In the genomic region with DNA sequence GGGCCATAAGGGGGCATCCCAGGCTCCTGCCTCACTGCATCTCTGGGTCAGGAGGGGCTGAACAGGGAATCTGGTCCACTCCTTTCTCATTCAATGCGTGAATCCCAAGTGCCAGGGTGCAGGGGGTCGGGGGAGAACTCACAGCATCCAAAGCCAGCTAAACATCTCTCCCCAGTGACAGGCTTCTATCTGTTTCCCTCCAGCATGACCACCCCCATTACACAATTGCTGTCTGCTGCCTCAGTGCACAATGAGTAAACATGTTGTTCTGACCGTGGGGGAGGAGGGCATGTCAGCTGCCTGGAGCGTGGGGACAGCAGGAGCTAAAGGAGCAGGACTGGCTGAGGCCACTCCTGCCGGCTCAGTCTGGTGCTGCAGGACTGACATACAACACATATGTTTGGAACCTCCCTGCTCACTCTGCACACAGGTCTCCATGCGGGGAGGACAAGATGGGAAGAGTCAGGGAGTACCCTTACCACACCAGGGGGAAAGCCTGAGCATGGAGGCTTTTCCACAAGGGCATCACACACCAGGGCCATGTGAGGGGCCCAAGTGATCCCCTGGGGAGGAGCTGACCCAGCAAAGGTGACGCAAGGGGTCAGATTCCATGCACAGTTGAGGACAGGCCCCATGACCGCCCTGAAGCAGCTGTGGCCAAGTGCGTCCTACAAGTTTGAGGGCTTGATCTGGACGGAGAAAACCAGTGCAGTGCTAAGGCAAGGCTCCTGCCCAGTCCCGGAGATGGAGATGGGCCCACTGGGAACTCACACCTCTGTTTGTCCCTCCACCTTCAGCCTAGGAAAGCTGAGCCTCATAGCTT, we compare ENCODE assay signal across 8 cellular contexts. TPM values are rescaled to one million over a fixed set of nuclear protein-coding genes. Genes with fewer than 3 reads are reported as not detected.
DNase-seq lines count a peak whose midpoint lies in the region; ATAC-seq and TF ChIP-seq lines count a peak whose summit lies in the region.

No MANE protein-coding gene starts in this region.

- no peak overlapping the region for H3K27ac ChIP-seq in brain microvascular endothelial cell

- TF ChIP-seq CTCF in brain microvascular endothelial cell (IDR thresholded peaks at IDR 0.05; ENCODE audit: low read depth, low read length, missing control alignments) = peak; percentile 44
- no peak for TF ChIP-seq CTCF in GM10266 (IDR thresholded peaks at IDR 0.05; ENCODE audit: control insufficient read depth, insufficient read depth, low read depth, missing control alignments)

- peak; percentile 14 for ATAC-seq in left lobe of liver
- ATAC-seq in stimulated activated naive CD8-positive, alpha-beta T cell treated with anti-CD3 and anti-CD28 coated beads, Interleukin-15, amount 100 ng/mL, for 72 hours = no peak

- no peak overlapping the region for H3K4me3 Mint-ChIP-seq in stimulated activated naive CD8-positive, alpha-beta T cell treated with anti-CD3 and anti-CD28 coated beads, Interleukin-15, amount 100 ng/mL, for 72 hours

- no peaks in the 10 kb centered on the region for H3K27me3 ChIP-seq in brain microvascular endothelial cell (replicated peaks)

- in situ Hi-C loops in brain microvascular endothelial cell (cut with HindIII; ENCODE audit: low pct_ligation_motif_present, low sequenced_read_pairs) = no loop called here

- H3K36me3 ChIP-seq in brain microvascular endothelial cell (replicated peaks) = peaks cover 22% of the 10 kb centered on the region

- H3K4me3 ChIP-seq in brain microvascular endothelial cell (ENCODE audit: low read depth, low read length) = peak overlapping the region; percentile 62

- H3K4me1 Mint-ChIP-seq in stimulated activated naive CD8-positive, alpha-beta T cell treated with anti-CD3 and anti-CD28 coated beads, Interleukin-15, amount 100 ng/mL, for 72 hours = peaks cover 64% of the 10 kb centered on the region

- peaks cover 10% of the 10 kb centered on the region for H3K27me3 Mint-ChIP-seq in stimulated activated naive CD8-positive, alpha-beta T cell treated with anti-CD3 and anti-CD28 coated beads, Interleukin-15, amount 100 ng/mL, for 72 hours

- no peak overlapping the region for H3K27ac Mint-ChIP-seq in stimulated activated naive CD8-positive, alpha-beta T cell treated with anti-CD3 and anti-CD28 coated beads, Interleukin-15, amount 100 ng/mL, for 72 hours

- no peaks in the 10 kb centered on the region for H3K9me3 Mint-ChIP-seq in stimulated activated naive CD8-positive, alpha-beta T cell treated with anti-CD3 and anti-CD28 coated beads, Interleukin-15, amount 100 ng/mL, for 72 hours

- DNase-seq in NCI-H2029 (lab: John Stamatoyannopoulos, UW) (peak; percentile 29), NCI-H2029 treated with DMSO at 0.1 percent for 48 hours (lab: John Stamatoyannopoulos, UW) (no peak), brain microvascular endothelial cell (peak; percentile 63), left lobe of liver (ENCODE audit: low spot score) (peak; percentile 93), superior temporal gyrus (ENCODE audit: extremely low spot score) (peak; percentile 95), SKM-1 treated with dmso at 0.1 percent for 144 hours (lab: John Stamatoyannopoulos, UW; ENCODE audit: unreplicated experiment) (no peak), GM10266 (ENCODE audit: extremely low spot score) (no peak)
- no peak for DNase-seq in stimulated activated naive CD8-positive, alpha-beta T cell treated with anti-CD3 and anti-CD28 coated beads, Interleukin-15, amount 100 ng/mL, for 72 hours

RNA-seq across cellular contexts. Expression of a gene that starts 1.4 kb away (rescaled TPM):
- total RNA-seq in left lobe of liver = 146 TPM

RNA-seq across cellular contexts. Expression of a gene that starts 27.9 kb away (rescaled TPM):
- total RNA-seq in left lobe of liver = 16.2 TPM

RNA-seq across cellular contexts. Expression of a gene that starts 45.0 kb away (rescaled TPM):
- 184 TPM for total RNA-seq in left lobe of liver

RNA-seq across cellular contexts. Expression of a gene that starts 46.2 kb away (rescaled TPM):
- 5.2 TPM for total RNA-seq in left lobe of liver

RNA-seq across cellular contexts. Expression of a gene that starts 52.0 kb away (rescaled TPM):
- total RNA-seq in left lobe of liver = 0.25 TPM

Comparison
In these comparisons a context has a peak if more than half of its experiments do, and no peak if none do; other contexts are left out.
1. DNase-seq: peak in NCI-H2029 (single experiment), brain microvascular endothelial cell (single experiment), left lobe of liver (single experiment) and superior temporal gyrus (single experiment); none in NCI-H2029 treated with DMSO at 0.1 percent for 48 hours (single experiment), SKM-1 treated with dmso at 0.1 percent for 144 hours (single experiment), GM10266 (single experiment) and stimulated activated naive CD8-positive, alpha-beta T cell treated with anti-CD3 and anti-CD28 coated beads, Interleukin-15, amount 100 ng/mL, for 72 hours (0 of 2).